In genomic region chrX:86148024-86148511, GRCh38 we compare ENCODE assay signal across 8 cellular contexts. TPM values are rescaled to one million over a fixed set of nuclear protein-coding genes. Genes with fewer than 3 reads are reported as not detected.
DNase-seq lines count a peak whose midpoint lies in the region; ATAC-seq, FAIRE-seq and TF ChIP-seq lines count a peak whose summit lies in the region.

Gene DACH2, plus strand, starts transcription at chrX:86148451.

- H3K4me1 ChIP-seq in subcutaneous abdominal adipose tissue (ENCODE audit: control insufficient read depth in 5 of 5, insufficient read depth in 5 of 5, low read length in 5 of 5) = peaks cover 0 to 17% (median 14%) of the 10 kb centered on the region in 5 donors

- no peaks in the 10 kb centered on the region for H3K9me3 Mint-ChIP-seq in activated T-helper 17 cell treated with anti-CD3 and anti-CD28 coated beads, Interleukin-2, amount 50 U/mL, for 72 hours
- H3K9me3 Mint-ChIP-seq in naive thymus-derived CD8-positive, alpha-beta T cell = peaks cover 0 to 4% (median 0%) of the 10 kb centered on the region in 9 donors

- peak within 1 kb of the TSS; percentile 68 for H3K4me3 Mint-ChIP-seq in activated T-helper 17 cell treated with anti-CD3 and anti-CD28 coated beads, Interleukin-2, amount 50 U/mL, for 72 hours
- peak within 1 kb of the TSS; percentile 63 to 86 (median 71) for H3K4me3 Mint-ChIP-seq in naive thymus-derived CD8-positive, alpha-beta T cell

- TF ChIP-seq CTCF in foreskin fibroblast (IDR thresholded peaks at IDR 0.05; ENCODE audit: low read depth, low read length) = no peak

- H3K4me3 ChIP-seq in foreskin fibroblast (ENCODE audit: low read depth in 1 of 2, low read length in 2 of 2) (peak within 1 kb of the TSS; percentile 36 to 45), subcutaneous abdominal adipose tissue (ENCODE audit: low read depth in 1 of 5, low read length in 5 of 5) (peak within 1 kb of the TSS; percentile 54 to 81 (median 67))

- H3K27ac ChIP-seq in subcutaneous abdominal adipose tissue (ENCODE audit: low read depth, low read length) = no peak within 1 kb of the TSS

- H3K4me1 Mint-ChIP-seq in activated T-helper 17 cell treated with anti-CD3 and anti-CD28 coated beads, Interleukin-2, amount 50 U/mL, for 72 hours = peaks cover 8% of the 10 kb centered on the region
- peaks cover 0 to 19% (median 10%) of the 10 kb centered on the region in 4 donors for H3K4me1 Mint-ChIP-seq in naive thymus-derived CD8-positive, alpha-beta T cell

- no peak for TF ChIP-seq POLR2A in GM12892 (IDR thresholded peaks at IDR 0.05; ENCODE audit: low read depth, low read length)

- peak; percentile 30 for DNase-seq in GM12892 (ENCODE audit: insufficient read length)
- peak; percentile 87 for DNase-seq in NCI-H2227 (lab: John Stamatoyannopoulos, UW; ENCODE audit: unreplicated experiment)
- DNase-seq in foreskin fibroblast = peak; percentile 11 to 42
- DNase-seq in naive thymus-derived CD8-positive, alpha-beta T cell = peak in 5 of 10 donors; percentile 5 to 62 (median 9)
- no peak for DNase-seq in SHP77 (lab: John Stamatoyannopoulos, UW)

- peaks cover 29% of the 10 kb centered on the region for H3K27me3 Mint-ChIP-seq in activated T-helper 17 cell treated with anti-CD3 and anti-CD28 coated beads, Interleukin-2, amount 50 U/mL, for 72 hours
- peaks cover 13 to 36% (median 21%) of the 10 kb centered on the region in 5 donors for H3K27me3 Mint-ChIP-seq in naive thymus-derived CD8-positive, alpha-beta T cell

- H3K27ac Mint-ChIP-seq in activated T-helper 17 cell treated with anti-CD3 and anti-CD28 coated beads, Interleukin-2, amount 50 U/mL, for 72 hours = no peak within 1 kb of the TSS
- no peak within 1 kb of the TSS for H3K27ac Mint-ChIP-seq in naive thymus-derived CD8-positive, alpha-beta T cell

- peaks cover 12 to 21% (median 16%) of the 10 kb centered on the region in 5 donors for H3K27me3 ChIP-seq in subcutaneous abdominal adipose tissue (ENCODE audit: control insufficient read depth in 5 of 5, insufficient read depth in 4 of 5, low read length in 5 of 5)

- POLR2A ChIA-PET in naive thymus-derived CD8-positive, alpha-beta T cell (lab: Charles Lee) = no interaction called here

- peak within 1 kb of the TSS in 1 of 5 donors; percentile 10 for H3K9ac ChIP-seq in subcutaneous abdominal adipose tissue (ENCODE audit: low read length in 5 of 5)

- H3K9me3 ChIP-seq in subcutaneous abdominal adipose tissue (ENCODE audit: control insufficient read depth in 5 of 5, low read length in 5 of 5) = peaks cover 0 to 2% (median 0%) of the 10 kb centered on the region in 5 donors

- ATAC-seq in HG02610 (IDR thresholded peaks at IDR 0.05; ENCODE audit: unreplicated experiment) = peak; percentile 100
- ATAC-seq in activated T-helper 17 cell treated with anti-CD3 and anti-CD28 coated beads, Interleukin-2, amount 50 U/mL, for 72 hours (replicated peaks) = peak; percentile 97
- ATAC-seq in naive thymus-derived CD8-positive, alpha-beta T cell = peak; percentile 38 to 91

- FAIRE-seq in GM12892 (lab: Jason Lieb, UNC) = no peak

- no peaks in the 10 kb centered on the region for H3K36me3 Mint-ChIP-seq in activated T-helper 17 cell treated with anti-CD3 and anti-CD28 coated beads, Interleukin-2, amount 50 U/mL, for 72 hours (ENCODE audit: low read depth)
- peaks cover 0 to 13% (median 0%) of the 10 kb centered on the region in 3 donors for H3K36me3 Mint-ChIP-seq in naive thymus-derived CD8-positive, alpha-beta T cell

- no peaks in the 10 kb centered on the region for H3K36me3 ChIP-seq in subcutaneous abdominal adipose tissue (ENCODE audit: control insufficient read depth in 5 of 5, insufficient read depth in 5 of 5, low read length in 5 of 5)

RNA-seq across cellular contexts. Expression of gene DACH2, which starts in this region (rescaled TPM):
- not detected for polyA plus RNA-seq in GM12892 (2012; ENCODE audit: missing spikeins)
- not detected for total RNA-seq in activated T-helper 17 cell treated with anti-CD3 and anti-CD28 coated beads, Interleukin-2, amount 50 U/mL, for 72 hours
- total RNA-seq in naive thymus-derived CD8-positive, alpha-beta T cell = not detected
- polyA plus RNA-seq in naive thymus-derived CD8-positive, alpha-beta T cell = not detected

Comparison
In these comparisons a context has a peak if more than half of its experiments do, and no peak if none do; other contexts are left out.
1. Peak in ATAC-seq in activated T-helper 17 cell treated with anti-CD3 and anti-CD28 coated beads, Interleukin-2, amount 50 U/mL, for 72 hours; RNA of the gene not detected or under 1 TPM.
2. Peak in ATAC-seq in naive thymus-derived CD8-positive, alpha-beta T cell; RNA of the gene not detected or under 1 TPM.
3. DNase-seq: peak in GM12892 (single experiment), NCI-H2227 (single experiment) and foreskin fibroblast (2 of 2); none in SHP77 (0 of 2).
4. Peak in every context shown above with its lines, with median percentiles within 50 percentile points of each other: ATAC-seq.